17 cellular contexts compared by ENCODE assay signal in the genomic region with DNA sequence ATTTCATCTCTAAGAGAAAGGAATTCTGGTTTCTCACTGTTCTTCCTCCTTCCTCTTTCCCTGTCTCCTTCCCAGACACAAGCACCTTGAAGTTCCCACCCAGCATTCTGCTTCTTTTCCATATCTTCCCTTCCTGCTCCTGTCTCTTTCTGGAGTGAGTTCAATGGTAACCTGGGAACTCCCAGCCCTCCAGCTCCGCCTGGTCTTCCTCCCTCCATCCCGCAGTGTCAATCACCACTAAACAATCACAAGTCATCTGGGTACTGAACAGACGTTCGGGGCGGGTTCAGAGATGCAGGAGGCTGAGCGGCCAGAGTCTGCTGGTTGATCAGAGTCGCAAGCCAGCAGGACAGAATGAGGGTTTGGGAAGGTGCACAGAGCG. TPM values are rescaled to one million over a fixed set of nuclear protein-coding genes. Genes with fewer than 3 reads are reported as not detected.
DNase-seq lines count a peak whose midpoint lies in the region; ATAC-seq, FAIRE-seq and TF ChIP-seq lines count a peak whose summit lies in the region.
"Had no signal": no experiment of that assay in that cellular context is flagged by ENCODE, and none has a peak within 500 bp of the region (broad histone marks: within the 10 kb centered on the region; RNA-seq: fewer than 3 reads in every experiment).

No MANE protein-coding gene starts in this region.

- no peak overlapping the region for H3K27ac ChIP-seq in foreskin keratinocyte
- no peak overlapping the region for H3K27ac ChIP-seq in left lung
- H3K27ac ChIP-seq in naive thymus-derived CD4-positive, alpha-beta T cell (ENCODE audit: low read depth, low read length): no peak overlapping the region
- H3K27ac ChIP-seq: BLaER1 treated with 17β-estradiol and CSF1 and Interleukin-3, amounts not matched to agents 10 nM and 100 nM had no signal

- DNase-seq in BE2C (peak; percentile 66), GM12891 (ENCODE audit: insufficient read length, low spot score) (no peak), NCI-H524 treated with DMSO at 0.1 percent for 48 hours (lab: John Stamatoyannopoulos, UW) (peak; percentile 44), foreskin keratinocyte (no peak), left lung (no peak), omental fat pad (ENCODE audit: low spot score) (no peak)
- DNase-seq in naive thymus-derived CD4-positive, alpha-beta T cell: no peak
- DNase-seq: aorta; effector CD4-positive, alpha-beta T cell; NCI-H187; nucleus accumbens had no signal

- H3K9me3 ChIP-seq in BE2C: no peaks in the 10 kb centered on the region
- H3K9me3 ChIP-seq in left lung: no peaks in the 10 kb centered on the region
- H3K9me3 ChIP-seq in naive thymus-derived CD4-positive, alpha-beta T cell (ENCODE audit: control insufficient read depth in 2 of 3, low read length in 3 of 3): no peaks in the 10 kb centered on the region
- H3K9me3 ChIP-seq: BLaER1 treated with 17β-estradiol and CSF1 and Interleukin-3, amounts not matched to agents 10 nM and 100 nM had no signal

- H3K9me3 Mint-ChIP-seq in naive thymus-derived CD4-positive, alpha-beta T cell: no peaks in the 10 kb centered on the region
- H3K9me3 Mint-ChIP-seq: stimulated activated effector memory CD8-positive, alpha-beta T cell treated with anti-CD3 and anti-CD28 coated beads, Interleukin-12 subunit alpha, Interleukin-12 subunit beta, amount 100 ng/mL, for 72 hours; T-helper 2 cell treated with Interferon-gamma antibody and Interleukin-4, amounts not matched to agents 5 μg/mL and 100 μg/mL, for 36 hours had no signal

- H3K27me3 ChIP-seq in BE2C (no peaks in the 10 kb centered on the region), foreskin keratinocyte (peaks cover 62% of the 10 kb centered on the region), left lung (peaks cover 7 to 67% of the 10 kb centered on the region in 2 donors)
- H3K27me3 ChIP-seq in naive thymus-derived CD4-positive, alpha-beta T cell (ENCODE audit: control insufficient read depth in 2 of 2, insufficient read depth in 2 of 2, low read length in 2 of 2): no peaks in the 10 kb centered on the region

- peak overlapping the region; percentile 31 for H3K4me3 ChIP-seq in BE2C (ENCODE audit: low read depth, low read length)
- no peak overlapping the region for H3K4me3 ChIP-seq in left lung
- H3K4me3 ChIP-seq in naive thymus-derived CD4-positive, alpha-beta T cell (ENCODE audit: low read length): no peak overlapping the region
- H3K4me3 ChIP-seq: BLaER1 treated with 17β-estradiol and CSF1 and Interleukin-3, amounts not matched to agents 10 nM and 100 nM had no signal

- TF ChIP-seq POLR2A in GM12891 (IDR thresholded peaks at IDR 0.05; ENCODE audit: low read depth, low read length): no peak

- peak; percentile 68 for FAIRE-seq in GM12891 (lab: Jason Lieb, UNC)

- peaks cover 9% of the 10 kb centered on the region; the same call in 1 of the 2 replicates for H3K4me1 ChIP-seq in BE2C
- no peaks in the 10 kb centered on the region for H3K4me1 ChIP-seq in foreskin keratinocyte
- peaks cover 0 to 19% of the 10 kb centered on the region in 2 donors for H3K4me1 ChIP-seq in left lung
- peaks cover 3 to 13% of the 10 kb centered on the region in 2 donors for H3K4me1 ChIP-seq in naive thymus-derived CD4-positive, alpha-beta T cell (ENCODE audit: control insufficient read depth in 2 of 2, insufficient read depth in 2 of 2, low read length in 2 of 2)

- peaks cover 14 to 37% (median 30%) of the 10 kb centered on the region in 5 donors for H3K27me3 Mint-ChIP-seq in naive thymus-derived CD4-positive, alpha-beta T cell

- intact Hi-C loops in left lung (cut with DNase I): no loop called here
- intact Hi-C loops in naive thymus-derived CD4-positive, alpha-beta T cell (cut with micrococcal nuclease): no loop called here

- H3K27ac Mint-ChIP-seq in naive thymus-derived CD4-positive, alpha-beta T cell: peak overlapping the region in 2 of 9 donors; percentile 71 to 76
- H3K27ac Mint-ChIP-seq: stimulated activated effector memory CD8-positive, alpha-beta T cell treated with anti-CD3 and anti-CD28 coated beads, Interleukin-12 subunit alpha, Interleukin-12 subunit beta, amount 100 ng/mL, for 72 hours; T-helper 2 cell treated with Interferon-gamma antibody and Interleukin-4, amounts not matched to agents 5 μg/mL and 100 μg/mL, for 36 hours had no signal

- TF ChIP-seq CTCF in BE2C (IDR thresholded peaks at IDR 0.05; ENCODE audit: low read depth, low read length): no peak
- TF ChIP-seq CTCF in foreskin keratinocyte (conservative IDR thresholded peaks at IDR 0.05): no peak
- TF ChIP-seq CTCF in left lung (IDR thresholded peaks at IDR 0.05): no peak
- TF ChIP-seq CTCF in omental fat pad (IDR thresholded peaks at IDR 0.05): no peak

- CTCF ChIA-PET in naive thymus-derived CD4-positive, alpha-beta T cell (lab: Charles Lee): no interaction called here

- peak; percentile 20 for ATAC-seq in foreskin keratinocyte
- no peak for ATAC-seq in left lung
- no peak for ATAC-seq in HG03097 (IDR thresholded peaks at IDR 0.05; ENCODE audit: low FRiP score, unreplicated experiment)
- ATAC-seq in naive thymus-derived CD4-positive, alpha-beta T cell: no peak
- ATAC-seq in omental fat pad (ENCODE audit: low FRiP score): no peak
- ATAC-seq: Panc1; stimulated activated effector memory CD8-positive, alpha-beta T cell treated with anti-CD3 and anti-CD28 coated beads, Interleukin-12 subunit alpha, Interleukin-12 subunit beta, amount 100 ng/mL, for 72 hours had no signal

- POLR2A ChIA-PET in naive thymus-derived CD4-positive, alpha-beta T cell (lab: Charles Lee): no interaction called here

- H3K4me3 Mint-ChIP-seq in naive thymus-derived CD4-positive, alpha-beta T cell: peak overlapping the region in 2 of 10 donors; percentile 16 to 19
- H3K4me3 Mint-ChIP-seq: stimulated activated effector memory CD8-positive, alpha-beta T cell treated with anti-CD3 and anti-CD28 coated beads, Interleukin-12 subunit alpha, Interleukin-12 subunit beta, amount 100 ng/mL, for 72 hours; T-helper 2 cell treated with Interferon-gamma antibody and Interleukin-4, amounts not matched to agents 5 μg/mL and 100 μg/mL, for 36 hours had no signal

- H3K36me3 ChIP-seq in BE2C (no peaks in the 10 kb centered on the region), left lung (no peaks in the 10 kb centered on the region)
- H3K36me3 ChIP-seq in naive thymus-derived CD4-positive, alpha-beta T cell (ENCODE audit: control insufficient read depth in 2 of 3, insufficient read depth in 3 of 3, low read length in 3 of 3): no peaks in the 10 kb centered on the region
- H3K36me3 ChIP-seq: BLaER1 treated with 17β-estradiol and CSF1 and Interleukin-3, amounts not matched to agents 10 nM and 100 nM had no signal

- H3K36me3 Mint-ChIP-seq in naive thymus-derived CD4-positive, alpha-beta T cell: peaks cover 0 to 4% (median 0%) of the 10 kb centered on the region in 5 donors

- H3K4me1 Mint-ChIP-seq in naive thymus-derived CD4-positive, alpha-beta T cell: peaks cover 12 to 31% (median 21%) of the 10 kb centered on the region in 7 donors

TF ChIP-seq in GM12891, 5 proteins besides CTCF, POLR2A, EP300 and RAD21:
- TF ChIP-seq SPI1 (IDR thresholded peaks at IDR 0.05; ENCODE audit: low read depth, low read length): no peak
- TF ChIP-seq TAF1 (IDR thresholded peaks at IDR 0.05; ENCODE audit: low read depth, low read length): no peak
- TF ChIP-seq POLR2AphosphoS5 (IDR thresholded peaks at IDR 0.05; ENCODE audit: low read depth, low read length): no peak
- no peak for TF ChIP-seq PAX5 (IDR thresholded peaks at IDR 0.05; ENCODE audit: insufficient read depth, low read length, severe bottlenecking)
- no peak for TF ChIP-seq POU2F2 (IDR thresholded peaks at IDR 0.05; ENCODE audit: low read depth, low read length)

RNA-seq across cellular contexts. Expression of a gene that starts 7.7 kb away (rescaled TPM):
- polyA plus RNA-seq in BE2C (2012; ENCODE audit: insufficient read depth, insufficient read length, low read depth): 7.8 TPM
- 0.03 TPM for polyA plus RNA-seq in GM12891 (2012; ENCODE audit: low read depth, missing spikeins)
- 0.03 and 0.04 TPM in 2 replicates for total RNA-seq in foreskin keratinocyte
- polyA plus RNA-seq in foreskin keratinocyte: 0.02 and 0.06 TPM in 2 replicates
- under 1 TPM; 0.08 to 0.26 TPM for total RNA-seq in left lung
- total RNA-seq in naive thymus-derived CD4-positive, alpha-beta T cell: under 1 TPM in 2 of 5 experiments, not detected in 3; 0.05 to 0.29 TPM
- polyA plus RNA-seq in naive thymus-derived CD4-positive, alpha-beta T cell: not detected
- total RNA-seq in omental fat pad: not detected
- polyA plus RNA-seq: aorta had no signal

RNA-seq across cellular contexts. Expression of a gene that starts 21.7 kb away (rescaled TPM):
- polyA plus RNA-seq in BE2C (2012; ENCODE audit: insufficient read depth, insufficient read length, low read depth): 159 TPM
- polyA plus RNA-seq in GM12891 (2012; ENCODE audit: low read depth, missing spikeins): 113 TPM
- total RNA-seq in foreskin keratinocyte (82.3 and 89.4 TPM in 2 replicates), left lung (10 to 100 TPM; 47.3 to 49.6 TPM), omental fat pad (10 to 100 TPM; 57.0 to 88.1 (median 74.7) TPM)
- polyA plus RNA-seq in foreskin keratinocyte: 147 and 170 TPM in 2 replicates
- 10 to 100 TPM; 25.4 to 65.7 (median 33.9) TPM for total RNA-seq in naive thymus-derived CD4-positive, alpha-beta T cell
- polyA plus RNA-seq in naive thymus-derived CD4-positive, alpha-beta T cell: 100 to 1,000 TPM; 119 to 141 TPM

RNA-seq across cellular contexts. Expression of a gene that starts 47.1 kb away (rescaled TPM):
- polyA plus RNA-seq in BE2C (2012; ENCODE audit: insufficient read depth, insufficient read length, low read depth): not detected
- 0.37 TPM for polyA plus RNA-seq in GM12891 (2012; ENCODE audit: low read depth, missing spikeins)
- total RNA-seq in foreskin keratinocyte: not detected in 2 replicates
- polyA plus RNA-seq in foreskin keratinocyte: not detected in 2 replicates
- total RNA-seq in left lung: not detected
- not detected for total RNA-seq in naive thymus-derived CD4-positive, alpha-beta T cell
- not detected for polyA plus RNA-seq in naive thymus-derived CD4-positive, alpha-beta T cell
- total RNA-seq in omental fat pad: not detected
- total RNA-seq: aorta, glomerular endothelial cell had no signal
- polyA plus RNA-seq: aorta had no signal

RNA-seq across cellular contexts. Expression of a gene that starts 57.6 kb away (rescaled TPM):
- 2.1 TPM for polyA plus RNA-seq in BE2C (2012; ENCODE audit: insufficient read depth, insufficient read length, low read depth)
- polyA plus RNA-seq in GM12891 (2012; ENCODE audit: low read depth, missing spikeins): 12.2 TPM
- total RNA-seq in foreskin keratinocyte (0.25 TPM in 1 of 2 replicates, not detected in the other), left lung (1 to 10 TPM in 1 of 2 donors, under 1 TPM in 1; 0.52 to 1.1 TPM), omental fat pad (1 to 10 TPM in 1 of 4 donors, under 1 TPM in 2, not detected in 1; 0.84 to 7.9 (median 0.94) TPM)
- 0.25 and 0.37 TPM in 2 replicates for polyA plus RNA-seq in foreskin keratinocyte
- total RNA-seq in naive thymus-derived CD4-positive, alpha-beta T cell: 1 to 10 TPM in 4 of 5 experiments, not detected in 1; 2.1 to 7.4 (median 4.8) TPM
- polyA plus RNA-seq in naive thymus-derived CD4-positive, alpha-beta T cell: not detected
- total RNA-seq: glomerular endothelial cell had no signal

Comparison
In these comparisons a context has a peak if more than half of its experiments do, and no peak if none do; other contexts are left out.
1. DNase-seq: peak in BE2C (single experiment) and NCI-H524 treated with DMSO at 0.1 percent for 48 hours (single experiment); none in GM12891 (single experiment), foreskin keratinocyte (0 of 2), left lung (0 of 2), naive thymus-derived CD4-positive, alpha-beta T cell (0 of 9) and omental fat pad (single experiment).